ENCODE assay signal across 8 cellular contexts in genomic region chr2:60552851-60553495, GRCh38. TPM values are rescaled to one million over a fixed set of nuclear protein-coding genes. Genes with fewer than 3 reads are reported as not detected.
DNase-seq lines count a peak whose midpoint lies in the region; ATAC-seq and TF ChIP-seq lines count a peak whose summit lies in the region.

No MANE protein-coding gene starts in this region.

- CTCF ChIA-PET in IMR-90 (lab: Yijun Ruan, JAX) = no interaction called here

- H3K23ac ChIP-seq in IMR-90 (ENCODE audit: low read depth, low read length) = no peak overlapping the region

- H2BK5ac ChIP-seq in IMR-90 (ENCODE audit: low read depth, low read length, poor library complexity, severe bottlenecking) = no peak overlapping the region

- BruUV-seq in IMR-90 (replicated peaks; lab: Mats Ljungman, UMichigan) = no TSS peak

- H3K9me1 ChIP-seq in IMR-90 (ENCODE audit: insufficient read depth, low read length) = no peaks in the 10 kb centered on the region

- H3K27ac ChIP-seq in IMR-90 (ENCODE audit: insufficient read depth, low read length) (no peak overlapping the region), muscle layer of duodenum (ENCODE audit: low read length) (peak overlapping the region; percentile 45)

- TF ChIP-seq CTCF in AG10803 (conservative IDR thresholded peaks at IDR 0.05; ENCODE audit: low read length) = no peak
- no peak for TF ChIP-seq CTCF in IMR-90 (conservative IDR thresholded peaks at IDR 0.05; ENCODE audit: low read depth, low read length)
- TF ChIP-seq CTCF in choroid plexus epithelial cell (conservative IDR thresholded peaks at IDR 0.05; ENCODE audit: low read depth, low read length) = no peak

- H2BK120ac ChIP-seq in IMR-90 (ENCODE audit: low read depth, low read length) = no peak overlapping the region

- dilution Hi-C loops in IMR-90 (cut with HindIII; ENCODE audit: low sequenced_read_pairs, unreplicated experiment) = no loop called here

- no peak overlapping the region for H4K91ac ChIP-seq in IMR-90 (ENCODE audit: insufficient read depth, low read depth, low read length)

- no peak for TF ChIP-seq RAD21 in IMR-90 (IDR thresholded peaks at IDR 0.05; ENCODE audit: low read length)

- intact Hi-C loops in IMR-90 (cut with micrococcal nuclease) = loop anchor here (10.0 kb wide), 1 partner anchor 1978 kb away; no protein-coding TSS in a partner anchor

- H2BK20ac ChIP-seq in IMR-90 (ENCODE audit: low read depth, low read length) = no peak overlapping the region

- no peak for TF ChIP-seq POLR2A in IMR-90 (IDR thresholded peaks at IDR 0.05; ENCODE audit: low read depth, low read length)

- no peak overlapping the region for H3K56ac ChIP-seq in IMR-90 (ENCODE audit: extremely low read depth, insufficient read depth, low read length)

- H3K4me1 ChIP-seq in IMR-90 (ENCODE audit: control insufficient read depth, insufficient read depth, low read length) = no peaks in the 10 kb centered on the region
- peaks cover 0 to 57% of the 10 kb centered on the region in 2 donors for H3K4me1 ChIP-seq in muscle layer of duodenum (ENCODE audit: control insufficient read depth in 1 of 2, insufficient read depth in 2 of 2, low read length in 2 of 2)

- H3K9me3 ChIP-seq in IMR-90 (ENCODE audit: control insufficient read depth, insufficient read depth, low read length) = no peaks in the 10 kb centered on the region
- H3K9me3 ChIP-seq in muscle layer of duodenum (ENCODE audit: control insufficient read depth in 1 of 2, low read length in 2 of 2) = no peaks in the 10 kb centered on the region

- H2BK15ac ChIP-seq in IMR-90 (ENCODE audit: low read depth, low read length) = no peak overlapping the region

- H3K79me1 ChIP-seq in IMR-90 (ENCODE audit: low read depth in 1 of 2, low read length in 2 of 2) = no peaks in the 10 kb centered on the region

- H3K4ac ChIP-seq in IMR-90 (ENCODE audit: low read depth, low read length) = no peak overlapping the region

- H3K14ac ChIP-seq in IMR-90 (replicated peaks; ENCODE audit: low read depth, low read length) = no peak overlapping the region

- peak overlapping the region; percentile 81 for H2AFZ ChIP-seq in IMR-90 (replicated peaks; ENCODE audit: low read length, poor library complexity)

- H3K4me2 ChIP-seq in IMR-90 (ENCODE audit: low read depth, low read length) = peak overlapping the region; percentile 73

- H4K5ac ChIP-seq in IMR-90 (ENCODE audit: low read depth, low read length) = no peak overlapping the region

- POLR2A ChIA-PET in IMR-90 (lab: Charles Lee; ENCODE audit: unreplicated experiment) = interaction anchor here (0.5 kb wide), 1 partner anchor 1309 kb away, joined by 20 read pairs; no protein-coding TSS in a partner anchor

- no peak overlapping the region for H2AK5ac ChIP-seq in IMR-90 (ENCODE audit: low read depth, low read length)

- H3K36me3 ChIP-seq in IMR-90 (ENCODE audit: control insufficient read depth, insufficient read depth, low read length) (no peaks in the 10 kb centered on the region), muscle layer of duodenum (ENCODE audit: control insufficient read depth in 1 of 2, insufficient read depth in 2 of 2, low read length in 2 of 2) (no peaks in the 10 kb centered on the region)

- peak overlapping the region; percentile 75 for H3K4me3 ChIP-seq in AG10803 (ENCODE audit: low read length)
- peak overlapping the region; percentile 39 for H3K4me3 ChIP-seq in IMR-90 (ENCODE audit: insufficient read depth, low read depth, low read length)
- H3K4me3 ChIP-seq in choroid plexus epithelial cell (ENCODE audit: low read depth, low read length) = peak overlapping the region; percentile 85
- H3K4me3 ChIP-seq in muscle layer of duodenum (ENCODE audit: low read depth in 1 of 2, low read length in 2 of 2) = peak overlapping the region; percentile 67 to 93

- no peak overlapping the region for H3K9ac ChIP-seq in IMR-90 (ENCODE audit: low read depth, low read length)

- no peak for DNase-seq in AG10803 (ENCODE audit: low read depth)
- no peak for DNase-seq in IMR-90
- peak; percentile 33 for DNase-seq in choroid plexus epithelial cell (ENCODE audit: low read depth)
- DNase-seq in DMS53 treated with DMSO at 0.1 percent for 48 hours (lab: John Stamatoyannopoulos, UW; ENCODE audit: unreplicated experiment) = no peak
- DNase-seq in ureter (ENCODE audit: low spot score) = no peak
- DNase-seq in amygdala (lab: John Stamatoyannopoulos, UW) = no peak
- no peak for DNase-seq in stimulated activated CD4-positive, alpha-beta T cell treated with anti-CD3 and anti-CD28 coated beads, Interleukin-15, amount 100 ng/mL, for 24 hours

- no CpG with 5 or more reads among the region's 38 CpGs for WGBS in IMR-90 (ENCODE audit: extremely low coverage in 2 of 2, insufficient read length in 1 of 2), 2 experiments

- H4K20me1 ChIP-seq in IMR-90 (ENCODE audit: insufficient read depth, low read length) = no peaks in the 10 kb centered on the region

- in situ Hi-C loops in IMR-90 (cut with MboI; ENCODE audit: low sequenced_read_pairs) = no loop called here

- no peak overlapping the region for H3K18ac ChIP-seq in IMR-90 (ENCODE audit: low read depth, low read length)

- no peak for ATAC-seq in IMR-90 (ENCODE audit: low read depth)

- no peak overlapping the region for H4K8ac ChIP-seq in IMR-90 (ENCODE audit: low read depth in 2 of 2, low read length in 2 of 2)

- H3K27me3 ChIP-seq in IMR-90 (ENCODE audit: control insufficient read depth, insufficient read depth, low read length) = peaks cover 56% of the 10 kb centered on the region
- peaks cover 16% of the 10 kb centered on the region for H3K27me3 ChIP-seq in muscle layer of duodenum (ENCODE audit: low read depth, low read length)

- H2AK9ac ChIP-seq in IMR-90 (replicated peaks; ENCODE audit: low read depth, low read length, poor library complexity) = no peak overlapping the region

TF ChIP-seq in IMR-90, 13 proteins besides CTCF, POLR2A, EP300 and RAD21:
- no peak for TF ChIP-seq MXI1 (IDR thresholded peaks at IDR 0.05; ENCODE audit: borderline replicate concordance, low read depth, low read length)

RNA-seq across cellular contexts. Expression of gene BCL11A, which starts 0.5 kb away (rescaled TPM):
- 1.1 and 1.7 TPM in 2 replicates for total RNA-seq in IMR-90 (2012; rRNA removed)
- polyA plus RNA-seq in IMR-90 (2012; rRNA removed) = 1.0 and 1.2 TPM in 2 replicates
- polyA plus RNA-seq in IMR-90 (2012; cell fraction: cytosol; rRNA removed) = 0.51 and 0.54 TPM in 2 replicates
- 0.81 and 2.6 TPM in 2 replicates for polyA plus RNA-seq in IMR-90 (2012; cell fraction: nucleus; rRNA removed; ENCODE audit: low replicate concordance)
- 31.4 TPM for total RNA-seq in ureter

Comparison
In these comparisons a context has a peak if more than half of its experiments do, and no peak if none do; other contexts are left out.
1. RNA of gene BCL11A, which starts 0.5 kb away (total RNA-seq): 31.4 TPM in ureter (single experiment); 1.1 to 1.7 TPM in IMR-90; every median in the first group is over 10 times any median in the second.
2. Peak in every context shown above with its lines, with median percentiles within 50 percentile points of each other: H3K4me3 ChIP-seq.